Comparison of ENCODE assay signal across 10 cellular contexts in the genomic region with DNA sequence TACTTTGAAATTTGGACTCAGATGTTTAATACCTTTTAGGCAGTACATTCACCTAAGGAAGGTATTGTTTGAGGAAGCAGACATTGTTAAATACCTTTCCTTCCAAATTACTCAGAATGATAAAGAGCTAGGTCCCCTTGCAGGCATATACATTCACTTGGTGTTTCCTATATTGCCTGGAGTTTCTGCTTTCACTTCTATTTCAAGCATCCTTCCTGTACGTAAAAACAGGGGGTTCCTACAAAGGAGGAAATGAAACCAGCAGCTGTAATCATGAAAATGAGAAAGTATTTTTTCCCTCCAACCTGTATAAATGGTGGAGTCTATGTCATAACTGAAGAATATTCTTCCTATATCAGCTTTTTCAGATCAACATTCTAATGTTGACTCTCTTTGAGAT.
DNase-seq lines count a peak whose midpoint lies in the region; ATAC-seq, FAIRE-seq and TF ChIP-seq lines count a peak whose summit lies in the region.
"Had no signal": no experiment of that assay in that cellular context is flagged by ENCODE, and none has a peak within 500 bp of the region (broad histone marks: within the 10 kb centered on the region; RNA-seq: fewer than 3 reads in every experiment).

No MANE protein-coding gene starts in this region.

- DNase-seq in naive thymus-derived CD8-positive, alpha-beta T cell = peak in 4 of 10 donors; percentile 6 to 53 (median 35)
- DNase-seq in NCI-H187 (lab: John Stamatoyannopoulos, UW) (no peak), HTR-8/SVneo (ENCODE audit: insufficient read length, low spot score) (no peak), AG08396 (ENCODE audit: low spot score) (no peak)
- DNase-seq: uterus had no signal

- H3K4me3 ChIP-seq in Loucy (ENCODE audit: low read length, poor library complexity, severe bottlenecking) = peak overlapping the region; percentile 3
- H3K4me3 ChIP-seq: ascending aorta, skin epidermis, uterus had no signal

- H3K4me3 Mint-ChIP-seq in naive thymus-derived CD8-positive, alpha-beta T cell = peak overlapping the region in 8 of 10 donors; percentile 22 to 67 (median 47)

- H3K27me3 ChIP-seq in Loucy (ENCODE audit: insufficient read depth, low read length, poor library complexity, severe bottlenecking) = no peaks in the 10 kb centered on the region
- H3K27me3 ChIP-seq: ascending aorta, uterus had no signal

- FAIRE-seq in HTR-8/SVneo (lab: Jason Lieb, UNC) = no peak

- no peaks in the 10 kb centered on the region for H3K79me2 ChIP-seq in Loucy (ENCODE audit: insufficient read depth, low read length)

- peak overlapping the region; percentile 38 to 90 (median 74) for H3K27ac Mint-ChIP-seq in naive thymus-derived CD8-positive, alpha-beta T cell

- no peak for TF ChIP-seq CTCF in Loucy (conservative IDR thresholded peaks at IDR 0.05; ENCODE audit: low read length)

- no peaks in the 10 kb centered on the region for H4K20me1 ChIP-seq in Loucy (ENCODE audit: insufficient read depth, low read length, poor library complexity, severe bottlenecking)

- no peaks in the 10 kb centered on the region for H3K9me2 ChIP-seq in Loucy (replicated peaks; ENCODE audit: low read depth, low read length)

- no peaks in the 10 kb centered on the region for H3K9me3 ChIP-seq in Loucy (ENCODE audit: insufficient read depth, low read depth, low read length)
- H3K9me3 ChIP-seq: ascending aorta, uterus had no signal

- POLR2A ChIA-PET in naive thymus-derived CD8-positive, alpha-beta T cell (lab: Charles Lee) = interaction anchor here (1.0 kb wide), 1 partner anchor 867 kb away, joined by 3 read pairs; no protein-coding TSS in a partner anchor

- no peaks in the 10 kb centered on the region for H3K36me3 ChIP-seq in Loucy (ENCODE audit: insufficient read depth, low read length)
- H3K36me3 ChIP-seq: ascending aorta, uterus had no signal

- H3F3A ChIP-seq in Loucy (ENCODE audit: low read depth) = no peaks in the 10 kb centered on the region

- no peak overlapping the region for H3K9ac ChIP-seq in Loucy (ENCODE audit: low read depth, low read length, poor library complexity, severe bottlenecking)

- no peaks in the 10 kb centered on the region for H3K36me3 Mint-ChIP-seq in naive thymus-derived CD8-positive, alpha-beta T cell

- H3K4me1 ChIP-seq in Loucy (ENCODE audit: insufficient read depth, low read length, poor library complexity, severe bottlenecking) = peaks cover 12% of the 10 kb centered on the region
- H3K4me1 ChIP-seq: ascending aorta, uterus had no signal

- ATAC-seq in GM18907 (IDR thresholded peaks at IDR 0.05; ENCODE audit: unreplicated experiment) = peak; percentile 99
- ATAC-seq in HG02623 (IDR thresholded peaks at IDR 0.05; ENCODE audit: unreplicated experiment) = peak; percentile 83
- ATAC-seq in naive thymus-derived CD8-positive, alpha-beta T cell = peak; percentile 85 to 97

- H3K4me1 Mint-ChIP-seq in naive thymus-derived CD8-positive, alpha-beta T cell = peaks cover 3 to 50% (median 8%) of the 10 kb centered on the region in 4 donors

- no peaks in the 10 kb centered on the region for H3K27me3 Mint-ChIP-seq in naive thymus-derived CD8-positive, alpha-beta T cell

- H3K4me2 ChIP-seq in Loucy (ENCODE audit: low read depth, low read length, poor library complexity, severe bottlenecking) = peak overlapping the region; percentile 46

- H2AFZ ChIP-seq in Loucy (ENCODE audit: low read length) = peak overlapping the region; percentile 71; the same call in 1 of the 2 replicates

- no peaks in the 10 kb centered on the region for H3K9me3 Mint-ChIP-seq in naive thymus-derived CD8-positive, alpha-beta T cell
